In the genomic region with DNA sequence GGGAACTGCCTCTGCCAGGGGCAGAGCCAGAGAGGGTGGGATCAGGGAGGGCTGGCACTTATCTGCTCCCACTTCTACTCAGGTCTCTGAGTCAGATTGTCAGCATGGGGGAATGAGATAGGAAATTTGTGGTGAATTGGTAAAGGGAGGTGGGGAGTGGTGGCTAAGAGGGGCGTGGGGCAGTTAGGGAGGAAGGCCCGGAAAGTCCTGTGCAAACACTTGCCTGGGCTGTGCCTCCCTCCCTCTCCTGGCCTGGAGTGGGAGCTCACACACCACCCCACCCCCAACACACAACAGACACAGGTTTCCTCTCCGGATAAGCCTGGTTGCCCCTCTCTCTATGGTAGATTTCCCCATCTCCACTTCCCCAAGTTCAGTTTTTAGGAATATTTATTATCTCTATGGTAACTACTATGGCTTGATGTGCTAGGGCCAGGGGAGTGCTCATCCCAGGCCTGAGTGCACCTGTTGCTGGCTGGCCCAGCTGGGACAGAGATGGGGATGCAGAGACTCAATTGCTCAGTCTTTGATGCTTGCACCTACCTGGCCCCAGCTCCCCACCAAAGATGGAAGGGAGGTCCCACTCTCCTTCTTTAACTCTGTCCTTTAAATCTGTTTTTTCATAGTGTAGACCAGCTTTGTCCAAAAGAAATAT, we compare ENCODE assay signal across 17 cellular contexts. TPM values are rescaled to one million over a fixed set of nuclear protein-coding genes. Genes with fewer than 3 reads are reported as not detected.
DNase-seq lines count a peak whose midpoint lies in the region; ATAC-seq and TF ChIP-seq lines count a peak whose summit lies in the region.
"Had no signal": no experiment of that assay in that cellular context is flagged by ENCODE, and none has a peak within 500 bp of the region (broad histone marks: within the 10 kb centered on the region; RNA-seq: fewer than 3 reads in every experiment).

No MANE protein-coding gene starts in this region.

- H3K27ac ChIP-seq in gastrocnemius medialis (peak overlapping the region in 3 of 4 donors; percentile 38 to 66 (median 58)), coronary artery (peak overlapping the region in 1 of 2 donors; percentile 86), smooth muscle cell (ENCODE audit: low read depth) (no peak overlapping the region), gastroesophageal sphincter (peak overlapping the region in 1 of 4 donors; percentile 2)
- H3K27ac ChIP-seq: adrenal gland, HL-60, WERI-Rb-1 had no signal

- H3K9me3 ChIP-seq in gastrocnemius medialis (no peaks in the 10 kb centered on the region), smooth muscle cell (replicated peaks; ENCODE audit: low read depth) (no peaks in the 10 kb centered on the region), gastroesophageal sphincter (no peaks in the 10 kb centered on the region)
- H3K9me3 ChIP-seq: adrenal gland, BE2C had no signal

- H3K4me3 ChIP-seq in gastrocnemius medialis, result peak overlapping the region in 2 of 4 donors; percentile 27 to 50
- H3K4me3 ChIP-seq in coronary artery, result no peak overlapping the region
- H3K4me3 ChIP-seq in smooth muscle cell, result no peak overlapping the region
- peak overlapping the region in 1 of 2 donors; percentile 56 for H3K4me3 ChIP-seq in gastroesophageal sphincter
- H3K4me3 ChIP-seq: adrenal gland had no signal

- in situ Hi-C loops in gastrocnemius medialis (cut with MboI; ENCODE audit: low sequenced_read_pairs in 4 of 4), result no loop called here

- DNase-seq in GDM1 (lab: John Stamatoyannopoulos, UW) (peak; percentile 96), UCSD-AML1 (lab: John Stamatoyannopoulos, UW; ENCODE audit: unreplicated experiment) (peak; percentile 85), glomerular visceral epithelial cell (ENCODE audit: extremely low spot score) (peak; percentile 69), gastrocnemius medialis (no peak), GM10248 (ENCODE audit: extremely low spot score) (no peak), coronary artery (ENCODE audit: low spot score) (no peak), smooth muscle cell (lab: John Stamatoyannopoulos, UW; ENCODE audit: unreplicated experiment) (no peak)
- DNase-seq: adrenal gland; BE2C; DMS79; NCI-H1092 treated with DMSO at 0.1 percent for 48 hours; NCI-H748 treated with DMSO at 0.1 percent for 48 hours; stimulated activated CD4-positive, alpha-beta T cell treated with anti-CD3 and anti-CD28 coated beads, Interleukin-2, amount 100 ng/mL, for 48 hours; SW 1271; WERI-Rb-1 had no signal

- 62% methylated on average over 2 of the region's 3 CpGs for WGBS in smooth muscle cell (ENCODE audit: low lambda C conversion rate)
- 40 to 49% methylated on average over 1 to 2 of the region's 3 CpGs for WGBS in gastroesophageal sphincter (ENCODE audit: low coverage in 1 of 2), 2 donors

- no peak for TF ChIP-seq EP300 in gastroesophageal sphincter (IDR thresholded peaks at IDR 0.05)

- TF ChIP-seq CTCF in gastrocnemius medialis (IDR thresholded peaks at IDR 0.05 in 4 of 5, conservative IDR thresholded peaks at IDR 0.05 in 1 of 5) (no peak), GM10248 (IDR thresholded peaks at IDR 0.05; ENCODE audit: control extremely low read depth, extremely low read depth, low read depth, missing control alignments) (no peak), coronary artery (IDR thresholded peaks at IDR 0.05) (no peak), smooth muscle cell (IDR thresholded peaks at IDR 0.05; ENCODE audit: borderline replicate concordance, insufficient read depth, poor library complexity, severe bottlenecking) (no peak), gastroesophageal sphincter (IDR thresholded peaks at IDR 0.05) (no peak)

- intact Hi-C loops in gastrocnemius medialis (cut with DNase I; ENCODE audit: low total_unique reads), result no loop called here

- H2AFZ ChIP-seq in smooth muscle cell (ENCODE audit: low read depth), result no peak overlapping the region

- H3K4me2 ChIP-seq in smooth muscle cell, result no peak overlapping the region

- peaks cover 15 to 20% of the 10 kb centered on the region in 2 donors for H3K4me1 ChIP-seq in gastrocnemius medialis
- peaks cover 8% of the 10 kb centered on the region for H3K4me1 ChIP-seq in smooth muscle cell (ENCODE audit: low read depth)
- H3K4me1 ChIP-seq in gastroesophageal sphincter, result peaks cover 2 to 58% (median 23%) of the 10 kb centered on the region in 3 donors
- H3K4me1 ChIP-seq: BE2C had no signal

- ATAC-seq in gastrocnemius medialis, result no peak
- ATAC-seq in gastroesophageal sphincter, result no peak

- no peak overlapping the region for H3K9ac ChIP-seq in smooth muscle cell (ENCODE audit: low read depth)

- TF ChIP-seq POLR2A in gastrocnemius medialis (IDR thresholded peaks at IDR 0.05) (no peak), gastroesophageal sphincter (IDR thresholded peaks at IDR 0.05) (no peak)

- H3K27me3 ChIP-seq in gastrocnemius medialis (peaks cover 23 to 27% (median 25%) of the 10 kb centered on the region in 3 donors), smooth muscle cell (ENCODE audit: low read depth) (peaks cover 51% of the 10 kb centered on the region), gastroesophageal sphincter (peaks cover 74% of the 10 kb centered on the region)

- H3F3A ChIP-seq in smooth muscle cell (ENCODE audit: low read depth), result no peaks in the 10 kb centered on the region

- H4K20me1 ChIP-seq in smooth muscle cell (ENCODE audit: low read depth), result no peaks in the 10 kb centered on the region

- H3K36me3 ChIP-seq in gastrocnemius medialis (no peaks in the 10 kb centered on the region), smooth muscle cell (ENCODE audit: low read depth) (no peaks in the 10 kb centered on the region), gastroesophageal sphincter (no peaks in the 10 kb centered on the region)
- H3K36me3 ChIP-seq: adrenal gland, BE2C, WERI-Rb-1 had no signal

- H3K79me2 ChIP-seq in smooth muscle cell (ENCODE audit: low read depth), result no peaks in the 10 kb centered on the region

- CTCF ChIA-PET in GM10248 (lab: Yijun Ruan, JAX), result no interaction called here

- POLR2A ChIA-PET in GM10248 (lab: Yijun Ruan, JAX), result no interaction called here

RNA-seq across cellular contexts. Expression of a gene that starts 2.7 kb away (rescaled TPM):
- total RNA-seq in gastrocnemius medialis (1 to 10 TPM; 2.7 to 6.2 (median 4.2) TPM), smooth muscle cell (15.9 and 16.5 TPM in 2 replicates), gastroesophageal sphincter (10 to 100 TPM; 10.4 to 17.4 (median 16.4) TPM)
- 5.1 and 44.1 TPM in 2 replicates for polyA plus RNA-seq in smooth muscle cell

RNA-seq across cellular contexts. Expression of a gene that starts 53.8 kb away (rescaled TPM):
- total RNA-seq in gastrocnemius medialis (10 to 100 TPM; 42.5 to 60.2 (median 48.9) TPM), smooth muscle cell (14.3 and 18.1 TPM in 2 replicates), gastroesophageal sphincter (10 to 100 TPM; 19.1 to 46.4 (median 40.9) TPM)
- 28.1 and 33.5 TPM in 2 replicates for polyA plus RNA-seq in smooth muscle cell

RNA-seq across cellular contexts. Expression of a gene that starts 59.0 kb away (rescaled TPM):
- total RNA-seq in gastrocnemius medialis (under 1 TPM in 1 of 4 donors, not detected in 3; 0.63 TPM), smooth muscle cell (0.27 and 0.76 TPM in 2 replicates), gastroesophageal sphincter (1 to 10 TPM in 1 of 4 donors, under 1 TPM in 2, not detected in 1; 0.27 to 5.9 (median 0.47) TPM)
- not detected in 2 replicates for polyA plus RNA-seq in smooth muscle cell

Comparison
In these comparisons a context has a peak if more than half of its experiments do, and no peak if none do; other contexts are left out.
1. DNase-seq: peak in GDM1 (single experiment), UCSD-AML1 (single experiment) and glomerular visceral epithelial cell (single experiment); none in gastrocnemius medialis (0 of 2), GM10248 (single experiment), coronary artery (single experiment) and smooth muscle cell (single experiment).